9 cellular contexts compared by ENCODE assay signal in the genomic region with DNA sequence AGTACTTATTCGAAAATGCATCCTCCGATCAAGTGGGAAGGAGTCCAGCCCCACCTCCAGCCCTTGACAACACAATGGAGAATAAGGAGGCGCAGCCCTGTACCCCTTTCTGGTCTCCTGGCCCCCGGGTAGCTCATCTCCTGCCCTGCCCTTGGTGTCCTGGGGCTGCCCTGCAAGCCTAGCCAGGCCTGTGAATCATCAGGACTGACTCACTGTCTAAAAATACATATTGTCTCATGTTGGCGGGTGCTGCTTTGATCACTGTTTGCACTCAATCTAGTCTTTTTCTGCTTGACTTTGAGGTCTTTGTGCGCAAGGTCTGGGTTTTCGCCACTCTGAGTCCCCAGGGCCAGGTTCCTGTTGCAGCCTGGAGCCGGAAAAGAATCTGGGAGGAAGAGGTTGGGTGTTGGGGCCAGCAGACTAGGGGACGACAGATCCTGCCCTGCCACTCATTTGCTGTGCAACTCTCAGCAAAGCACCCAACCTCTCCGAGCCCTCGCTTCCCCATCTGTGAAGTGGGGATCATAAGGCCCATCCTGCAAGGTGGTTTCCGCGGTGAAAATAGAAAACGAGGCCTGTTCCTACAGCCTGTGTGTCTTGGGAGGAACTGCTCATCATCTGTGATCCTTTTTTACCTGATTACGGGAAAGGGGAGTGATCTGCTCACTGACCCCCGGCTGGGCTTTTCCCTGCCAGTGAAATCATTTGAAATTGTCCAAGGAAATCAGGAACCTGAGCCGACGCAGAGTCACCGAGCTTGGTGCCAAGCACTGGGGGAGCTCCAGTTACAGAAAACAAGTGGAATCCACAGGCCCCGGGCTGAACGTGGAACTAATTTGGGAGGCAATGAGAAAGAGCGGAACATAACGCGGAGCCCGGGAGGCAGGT.
DNase-seq lines count a peak whose midpoint lies in the region; ATAC-seq and TF ChIP-seq lines count a peak whose summit lies in the region.
"Had no signal": no experiment of that assay in that cellular context is flagged by ENCODE, and none has a peak within 500 bp of the region (broad histone marks: within the 10 kb centered on the region; RNA-seq: fewer than 3 reads in every experiment).

No MANE protein-coding gene starts in this region.

- no peak overlapping the region for H3K4me3 Mint-ChIP-seq in activated T-cell treated with anti-CD3 and anti-CD28 coated beads, Interleukin-2, amount 50 U/mL, for 4 hours
- no peak overlapping the region for H3K4me3 Mint-ChIP-seq in activated CD4-positive, alpha-beta memory T cell treated with anti-CD3 and anti-CD28 coated beads for 36 hours

- H3K36me3 Mint-ChIP-seq in activated T-cell treated with anti-CD3 and anti-CD28 coated beads, Interleukin-2, amount 50 U/mL, for 4 hours (ENCODE audit: insufficient read depth) = no peaks in the 10 kb centered on the region
- H3K36me3 Mint-ChIP-seq in activated CD4-positive, alpha-beta memory T cell treated with anti-CD3 and anti-CD28 coated beads for 36 hours = no peaks in the 10 kb centered on the region
- H3K36me3 Mint-ChIP-seq: IgD-negative memory B cell had no signal

- DNase-seq in GM06990 (ENCODE audit: extremely low read depth, insufficient read length) (peak; percentile 56), adipocyte (ENCODE audit: low read depth) (peak; percentile 93), islet precursor cell (peak; percentile 97), tibial artery (peak; percentile 80 to 90)
- DNase-seq in activated T-cell treated with anti-CD3 and anti-CD28 coated beads, Interleukin-2, amount 50 U/mL, for 4 hours = no peak
- no peak for DNase-seq in activated CD4-positive, alpha-beta memory T cell treated with anti-CD3 and anti-CD28 coated beads for 36 hours
- DNase-seq in effector CD4-positive, alpha-beta T cell = no peak

- peak overlapping the region; percentile 43 for H3K9ac ChIP-seq in adipocyte (ENCODE audit: low read length)

- no peaks in the 10 kb centered on the region for H3K36me3 ChIP-seq in GM06990 (ENCODE audit: control insufficient read depth, insufficient read depth, low read length)
- H3K36me3 ChIP-seq in adipocyte (ENCODE audit: control insufficient read depth, insufficient read depth, low read length, severe bottlenecking) = no peaks in the 10 kb centered on the region
- no peaks in the 10 kb centered on the region for H3K36me3 ChIP-seq in tibial artery

- no peaks in the 10 kb centered on the region for H3K4me1 Mint-ChIP-seq in activated T-cell treated with anti-CD3 and anti-CD28 coated beads, Interleukin-2, amount 50 U/mL, for 4 hours (ENCODE audit: low read depth)
- no peaks in the 10 kb centered on the region for H3K4me1 Mint-ChIP-seq in activated CD4-positive, alpha-beta memory T cell treated with anti-CD3 and anti-CD28 coated beads for 36 hours (ENCODE audit: low read depth)

- peak overlapping the region; percentile 46 to 61 for H3K27ac ChIP-seq in tibial artery

- intact Hi-C loops in tibial artery (cut with DNase I; ENCODE audit: low total_unique reads) = no loop called here
- intact Hi-C loops in activated CD4-positive, alpha-beta memory T cell treated with anti-CD3 and anti-CD28 coated beads for 36 hours (cut with micrococcal nuclease) = no loop called here

- H3K4me3 ChIP-seq in GM06990 (replicated peaks; ENCODE audit: low read depth, low read length) (no peak overlapping the region), adipocyte (ENCODE audit: low read length) (peak overlapping the region; percentile 31), tibial artery (no peak overlapping the region)

- H3K9me3 ChIP-seq in adipocyte (ENCODE audit: control insufficient read depth, low read length) = no peaks in the 10 kb centered on the region
- H3K9me3 ChIP-seq in tibial artery = no peaks in the 10 kb centered on the region

- H3K27me3 ChIP-seq in GM06990 (replicated peaks; ENCODE audit: control insufficient read depth, insufficient read depth, low read length) = no peaks in the 10 kb centered on the region
- no peaks in the 10 kb centered on the region for H3K27me3 ChIP-seq in adipocyte (replicated peaks; ENCODE audit: control insufficient read depth, insufficient read depth, low read length)
- no peaks in the 10 kb centered on the region for H3K27me3 ChIP-seq in tibial artery

- H3K9me3 Mint-ChIP-seq in activated T-cell treated with anti-CD3 and anti-CD28 coated beads, Interleukin-2, amount 50 U/mL, for 4 hours = no peaks in the 10 kb centered on the region
- no peaks in the 10 kb centered on the region for H3K9me3 Mint-ChIP-seq in activated CD4-positive, alpha-beta memory T cell treated with anti-CD3 and anti-CD28 coated beads for 36 hours
- H3K9me3 Mint-ChIP-seq: IgD-negative memory B cell had no signal

- ATAC-seq in HG03432 (IDR thresholded peaks at IDR 0.05; ENCODE audit: unreplicated experiment) = peak; percentile 83
- no peak for ATAC-seq in activated T-cell treated with anti-CD3 and anti-CD28 coated beads, Interleukin-2, amount 50 U/mL, for 4 hours

- peaks cover 2% of the 10 kb centered on the region for H3K27me3 Mint-ChIP-seq in activated T-cell treated with anti-CD3 and anti-CD28 coated beads, Interleukin-2, amount 50 U/mL, for 4 hours (ENCODE audit: low read depth)
- H3K27me3 Mint-ChIP-seq in activated CD4-positive, alpha-beta memory T cell treated with anti-CD3 and anti-CD28 coated beads for 36 hours = peaks cover 2% of the 10 kb centered on the region

- H3K4me1 ChIP-seq in adipocyte (ENCODE audit: control insufficient read depth, insufficient read depth, low read length) (peaks cover 24% of the 10 kb centered on the region), tibial artery (peaks cover 0 to 35% (median 20%) of the 10 kb centered on the region in 4 donors)

- TF ChIP-seq CTCF in GM06990 (IDR thresholded peaks at IDR 0.05; ENCODE audit: insufficient read depth, low read length, poor library complexity, severe bottlenecking) (no peak), tibial artery (IDR thresholded peaks at IDR 0.05) (no peak)

- H3K27ac Mint-ChIP-seq in activated CD4-positive, alpha-beta memory T cell treated with anti-CD3 and anti-CD28 coated beads for 36 hours = no peak overlapping the region
- H3K27ac Mint-ChIP-seq: IgD-negative memory B cell had no signal

- CTCF ChIA-PET in activated CD4-positive, alpha-beta memory T cell treated with anti-CD3 and anti-CD28 coated beads for 36 hours (lab: Charles Lee) = no interaction called here

- POLR2A ChIA-PET in activated CD4-positive, alpha-beta memory T cell treated with anti-CD3 and anti-CD28 coated beads for 36 hours (lab: Charles Lee) = no interaction called here

Comparison
In these comparisons a context has a peak if more than half of its experiments do, and no peak if none do; other contexts are left out.
1. DNase-seq: peak in GM06990 (single experiment), adipocyte (single experiment), islet precursor cell (single experiment) and tibial artery (2 of 2); none in activated T-cell treated with anti-CD3 and anti-CD28 coated beads, Interleukin-2, amount 50 U/mL, for 4 hours (single experiment), activated CD4-positive, alpha-beta memory T cell treated with anti-CD3 and anti-CD28 coated beads for 36 hours (single experiment) and effector CD4-positive, alpha-beta T cell (single experiment).